Comparison of ENCODE assay signal across 1 cellular context in the genomic region with DNA sequence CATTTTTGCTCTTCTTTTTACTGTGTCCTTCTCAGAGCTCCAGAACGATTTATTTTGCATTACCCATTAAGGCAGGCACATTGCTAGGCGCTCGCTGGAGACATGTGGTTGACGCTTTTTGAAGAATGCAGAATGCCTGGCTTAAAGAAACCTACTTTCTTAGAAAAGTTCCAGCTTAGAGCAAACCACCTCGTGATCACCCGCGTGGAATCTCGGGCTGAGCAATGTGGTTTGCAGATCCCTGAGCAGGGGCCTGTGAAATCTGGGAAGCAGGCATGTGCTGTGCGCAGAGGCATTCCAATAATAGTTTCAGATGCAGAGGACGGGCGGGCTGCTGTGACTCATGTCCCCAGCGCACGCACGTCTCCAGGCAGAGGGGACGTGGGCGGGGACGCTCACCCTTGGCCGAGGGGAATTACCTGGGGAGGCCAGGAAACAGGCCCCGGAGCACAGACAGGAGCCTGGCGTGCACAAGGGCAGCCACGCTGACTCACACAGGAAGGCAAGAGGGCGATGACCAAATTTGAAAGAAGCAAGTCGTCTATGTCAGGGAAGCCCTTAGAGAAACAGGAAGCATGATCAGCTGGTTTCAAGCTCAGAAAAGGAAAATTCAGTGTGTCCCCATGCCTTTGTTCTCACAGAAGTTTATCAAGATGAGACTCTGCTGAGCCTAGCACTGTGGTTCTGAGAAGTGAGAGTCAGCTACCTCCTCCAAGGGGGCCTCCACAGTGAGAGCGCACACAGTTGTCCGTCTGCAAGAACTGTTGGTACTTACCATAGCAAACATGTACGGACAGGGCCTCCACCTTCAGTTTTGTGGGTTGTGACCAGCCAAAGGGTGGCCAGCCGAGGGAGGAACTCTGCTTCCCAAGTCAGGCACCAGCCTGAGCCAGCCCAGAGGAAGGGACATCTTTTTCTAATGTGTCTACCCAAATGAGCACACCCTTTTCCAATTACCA.
A peak's percentile ranks its signal among the peaks of the same experiment; 100 is the strongest.
TF ChIP-seq lines count a peak whose summit lies in the region.

No MANE protein-coding gene starts in this region.

TF ChIP-seq in HepG2, 621 proteins besides CTCF, POLR2A, EP300 and RAD21 (continued from another document and continues in another):
- TF ChIP-seq FOXK1 (CRISPR knock-in tag; IDR thresholded peaks at IDR 0.05; ENCODE audit: borderline replicate concordance, low read depth) (0 out of 2 replicates have a peak, but pooled peaks have one; percentile 19), ZNF138 (CRISPR knock-in tag; IDR thresholded peaks at IDR 0.05; ENCODE audit: low read depth) (no peak), SIN3B (IDR thresholded peaks at IDR 0.05; ENCODE audit: low read length) (no peak), NFYC (CRISPR knock-in tag; IDR thresholded peaks at IDR 0.05) (no peak), ZNF639 (CRISPR knock-in tag; conservative IDR thresholded peaks at IDR 0.05) (no peak), NRL (CRISPR knock-in tag; IDR thresholded peaks at IDR 0.05; ENCODE audit: borderline replicate concordance) (peak; percentile 81), ARHGAP35 (CRISPR knock-in tag; IDR thresholded peaks at IDR 0.05; ENCODE audit: borderline replicate concordance) (no peak), JDP2 (CRISPR knock-in tag; IDR thresholded peaks at IDR 0.05; ENCODE audit: borderline replicate concordance) (no peak), CC2D1A (CRISPR knock-in tag; IDR thresholded peaks at IDR 0.05) (no peak), SIX1 (CRISPR knock-in tag; IDR thresholded peaks at IDR 0.05; ENCODE audit: borderline replicate concordance) (no peak), PHF21A (CRISPR knock-in tag; IDR thresholded peaks at IDR 0.05) (peak; percentile 76), ZBTB20 (CRISPR knock-in tag; IDR thresholded peaks at IDR 0.05; ENCODE audit: borderline replicate concordance, low read depth) (peak; percentile 74; the same call in 1 of the 2 replicates), GLI4 (CRISPR knock-in tag; IDR thresholded peaks at IDR 0.05; ENCODE audit: borderline replicate concordance) (no peak), JUND (CRISPR knock-in tag; IDR thresholded peaks at IDR 0.05) (peak; percentile 56; the same call in 1 of the 2 replicates), ELF3 (CRISPR knock-in tag; IDR thresholded peaks at IDR 0.05) (peak; percentile 25; the same call in 1 of the 2 replicates), ZNF10 (CRISPR knock-in tag; IDR thresholded peaks at IDR 0.05; ENCODE audit: borderline replicate concordance, low read depth) (no peak), FOXK2 (IDR thresholded peaks at IDR 0.05) (no peak), RFXAP (CRISPR knock-in tag; IDR thresholded peaks at IDR 0.05; ENCODE audit: borderline replicate concordance) (no peak), NR1H2 (CRISPR knock-in tag; IDR thresholded peaks at IDR 0.05; ENCODE audit: borderline replicate concordance, low read depth) (no peak), ZSCAN9 (CRISPR knock-in tag; IDR thresholded peaks at IDR 0.05; ENCODE audit: borderline replicate concordance) (no peak; the same call in 1 of the 2 replicates), PLRG1 (conservative IDR thresholded peaks at IDR 0.05) (no peak), SOX5 (CRISPR knock-in tag; IDR thresholded peaks at IDR 0.05; ENCODE audit: borderline replicate concordance) (peak; percentile 58; the same call in 1 of the 2 replicates), MXD3 (CRISPR knock-in tag; IDR thresholded peaks at IDR 0.05) (no peak), NCOA2 (CRISPR knock-in tag; IDR thresholded peaks at IDR 0.05) (peak; percentile 18; the same call in 1 of the 2 replicates), FOXC1 (CRISPR knock-in tag; IDR thresholded peaks at IDR 0.05; ENCODE audit: borderline replicate concordance) (no peak), ZNF563 (CRISPR knock-in tag; IDR thresholded peaks at IDR 0.05) (peak; percentile 66; the same call in 1 of the 2 replicates)
- TF ChIP-seq, protein P1, sequence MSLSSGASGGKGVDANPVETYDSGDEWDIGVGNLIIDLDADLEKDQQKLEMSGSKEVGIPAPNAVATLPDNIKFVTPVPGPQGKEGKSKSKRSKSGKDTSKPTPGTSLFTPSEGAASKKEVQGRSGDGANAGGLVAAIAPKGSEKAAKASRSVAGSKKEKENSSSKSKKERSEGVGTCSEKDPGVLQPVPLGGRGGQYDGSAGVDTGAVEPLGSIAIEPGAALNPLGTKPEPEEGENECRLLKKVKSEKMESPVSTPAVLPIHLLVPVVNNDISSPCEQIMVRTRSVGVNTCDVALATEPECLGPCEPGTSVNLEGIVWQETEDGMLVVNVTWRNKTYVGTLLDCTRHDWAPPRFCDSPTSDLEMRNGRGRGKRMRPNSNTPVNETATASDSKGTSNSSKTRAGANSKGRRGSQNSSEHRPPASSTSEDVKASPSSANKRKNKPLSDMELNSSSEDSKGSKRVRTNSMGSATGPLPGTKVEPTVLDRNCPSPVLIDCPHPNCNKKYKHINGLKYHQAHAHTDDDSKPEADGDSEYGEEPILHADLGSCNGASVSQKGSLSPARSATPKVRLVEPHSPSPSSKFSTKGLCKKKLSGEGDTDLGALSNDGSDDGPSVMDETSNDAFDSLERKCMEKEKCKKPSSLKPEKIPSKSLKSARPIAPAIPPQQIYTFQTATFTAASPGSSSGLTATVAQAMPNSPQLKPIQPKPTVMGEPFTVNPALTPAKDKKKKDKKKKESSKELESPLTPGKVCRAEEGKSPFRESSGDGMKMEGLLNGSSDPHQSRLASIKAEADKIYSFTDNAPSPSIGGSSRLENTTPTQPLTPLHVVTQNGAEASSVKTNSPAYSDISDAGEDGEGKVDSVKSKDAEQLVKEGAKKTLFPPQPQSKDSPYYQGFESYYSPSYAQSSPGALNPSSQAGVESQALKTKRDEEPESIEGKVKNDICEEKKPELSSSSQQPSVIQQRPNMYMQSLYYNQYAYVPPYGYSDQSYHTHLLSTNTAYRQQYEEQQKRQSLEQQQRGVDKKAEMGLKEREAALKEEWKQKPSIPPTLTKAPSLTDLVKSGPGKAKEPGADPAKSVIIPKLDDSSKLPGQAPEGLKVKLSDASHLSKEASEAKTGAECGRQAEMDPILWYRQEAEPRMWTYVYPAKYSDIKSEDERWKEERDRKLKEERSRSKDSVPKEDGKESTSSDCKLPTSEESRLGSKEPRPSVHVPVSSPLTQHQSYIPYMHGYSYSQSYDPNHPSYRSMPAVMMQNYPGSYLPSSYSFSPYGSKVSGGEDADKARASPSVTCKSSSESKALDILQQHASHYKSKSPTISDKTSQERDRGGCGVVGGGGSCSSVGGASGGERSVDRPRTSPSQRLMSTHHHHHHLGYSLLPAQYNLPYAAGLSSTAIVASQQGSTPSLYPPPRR (CRISPR knock-in tag; IDR thresholded peaks at IDR 0.05; ENCODE audit: borderline replicate concordance) = no peak
- TF ChIP-seq, protein P2, sequence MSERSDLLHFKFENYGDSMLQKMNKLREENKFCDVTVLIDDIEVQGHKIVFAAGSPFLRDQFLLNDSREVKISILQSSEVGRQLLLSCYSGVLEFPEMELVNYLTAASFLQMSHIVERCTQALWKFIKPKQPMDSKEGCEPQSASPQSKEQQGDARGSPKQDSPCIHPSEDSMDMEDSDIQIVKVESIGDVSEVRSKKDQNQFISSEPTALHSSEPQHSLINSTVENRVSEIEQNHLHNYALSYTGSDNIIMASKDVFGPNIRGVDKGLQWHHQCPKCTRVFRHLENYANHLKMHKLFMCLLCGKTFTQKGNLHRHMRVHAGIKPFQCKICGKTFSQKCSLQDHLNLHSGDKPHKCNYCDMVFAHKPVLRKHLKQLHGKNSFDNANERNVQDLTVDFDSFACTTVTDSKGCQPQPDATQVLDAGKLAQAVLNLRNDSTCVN (CRISPR knock-in tag; IDR thresholded peaks at IDR 0.05; ENCODE audit: borderline replicate concordance) = no peak
- TF ChIP-seq, protein P3, sequence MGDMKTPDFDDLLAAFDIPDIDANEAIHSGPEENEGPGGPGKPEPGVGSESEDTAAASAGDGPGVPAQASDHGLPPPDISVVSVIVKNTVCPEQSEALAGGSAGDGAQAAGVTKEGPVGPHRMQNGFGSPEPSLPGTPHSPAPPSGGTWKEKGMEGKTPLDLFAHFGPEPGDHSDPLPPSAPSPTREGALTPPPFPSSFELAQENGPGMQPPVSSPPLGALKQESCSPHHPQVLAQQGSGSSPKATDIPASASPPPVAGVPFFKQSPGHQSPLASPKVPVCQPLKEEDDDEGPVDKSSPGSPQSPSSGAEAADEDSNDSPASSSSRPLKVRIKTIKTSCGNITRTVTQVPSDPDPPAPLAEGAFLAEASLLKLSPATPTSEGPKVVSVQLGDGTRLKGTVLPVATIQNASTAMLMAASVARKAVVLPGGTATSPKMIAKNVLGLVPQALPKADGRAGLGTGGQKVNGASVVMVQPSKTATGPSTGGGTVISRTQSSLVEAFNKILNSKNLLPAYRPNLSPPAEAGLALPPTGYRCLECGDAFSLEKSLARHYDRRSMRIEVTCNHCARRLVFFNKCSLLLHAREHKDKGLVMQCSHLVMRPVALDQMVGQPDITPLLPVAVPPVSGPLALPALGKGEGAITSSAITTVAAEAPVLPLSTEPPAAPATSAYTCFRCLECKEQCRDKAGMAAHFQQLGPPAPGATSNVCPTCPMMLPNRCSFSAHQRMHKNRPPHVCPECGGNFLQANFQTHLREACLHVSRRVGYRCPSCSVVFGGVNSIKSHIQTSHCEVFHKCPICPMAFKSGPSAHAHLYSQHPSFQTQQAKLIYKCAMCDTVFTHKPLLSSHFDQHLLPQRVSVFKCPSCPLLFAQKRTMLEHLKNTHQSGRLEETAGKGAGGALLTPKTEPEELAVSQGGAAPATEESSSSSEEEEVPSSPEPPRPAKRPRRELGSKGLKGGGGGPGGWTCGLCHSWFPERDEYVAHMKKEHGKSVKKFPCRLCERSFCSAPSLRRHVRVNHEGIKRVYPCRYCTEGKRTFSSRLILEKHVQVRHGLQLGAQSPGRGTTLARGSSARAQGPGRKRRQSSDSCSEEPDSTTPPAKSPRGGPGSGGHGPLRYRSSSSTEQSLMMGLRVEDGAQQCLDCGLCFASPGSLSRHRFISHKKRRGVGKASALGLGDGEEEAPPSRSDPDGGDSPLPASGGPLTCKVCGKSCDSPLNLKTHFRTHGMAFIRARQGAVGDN (CRISPR knock-in tag; IDR thresholded peaks at IDR 0.05) = peak; percentile 95
- TF ChIP-seq, protein P4, sequence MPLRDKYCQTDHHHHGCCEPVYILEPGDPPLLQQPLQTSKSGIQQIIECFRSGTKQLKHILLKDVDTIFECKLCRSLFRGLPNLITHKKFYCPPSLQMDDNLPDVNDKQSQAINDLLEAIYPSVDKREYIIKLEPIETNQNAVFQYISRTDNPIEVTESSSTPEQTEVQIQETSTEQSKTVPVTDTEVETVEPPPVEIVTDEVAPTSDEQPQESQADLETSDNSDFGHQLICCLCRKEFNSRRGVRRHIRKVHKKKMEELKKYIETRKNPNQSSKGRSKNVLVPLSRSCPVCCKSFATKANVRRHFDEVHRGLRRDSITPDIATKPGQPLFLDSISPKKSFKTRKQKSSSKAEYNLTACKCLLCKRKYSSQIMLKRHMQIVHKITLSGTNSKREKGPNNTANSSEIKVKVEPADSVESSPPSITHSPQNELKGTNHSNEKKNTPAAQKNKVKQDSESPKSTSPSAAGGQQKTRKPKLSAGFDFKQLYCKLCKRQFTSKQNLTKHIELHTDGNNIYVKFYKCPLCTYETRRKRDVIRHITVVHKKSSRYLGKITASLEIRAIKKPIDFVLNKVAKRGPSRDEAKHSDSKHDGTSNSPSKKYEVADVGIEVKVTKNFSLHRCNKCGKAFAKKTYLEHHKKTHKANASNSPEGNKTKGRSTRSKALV (CRISPR knock-in tag; IDR thresholded peaks at IDR 0.05) = peak; percentile 77; the same call in 1 of the 2 replicates
- TF ChIP-seq, protein P5, sequence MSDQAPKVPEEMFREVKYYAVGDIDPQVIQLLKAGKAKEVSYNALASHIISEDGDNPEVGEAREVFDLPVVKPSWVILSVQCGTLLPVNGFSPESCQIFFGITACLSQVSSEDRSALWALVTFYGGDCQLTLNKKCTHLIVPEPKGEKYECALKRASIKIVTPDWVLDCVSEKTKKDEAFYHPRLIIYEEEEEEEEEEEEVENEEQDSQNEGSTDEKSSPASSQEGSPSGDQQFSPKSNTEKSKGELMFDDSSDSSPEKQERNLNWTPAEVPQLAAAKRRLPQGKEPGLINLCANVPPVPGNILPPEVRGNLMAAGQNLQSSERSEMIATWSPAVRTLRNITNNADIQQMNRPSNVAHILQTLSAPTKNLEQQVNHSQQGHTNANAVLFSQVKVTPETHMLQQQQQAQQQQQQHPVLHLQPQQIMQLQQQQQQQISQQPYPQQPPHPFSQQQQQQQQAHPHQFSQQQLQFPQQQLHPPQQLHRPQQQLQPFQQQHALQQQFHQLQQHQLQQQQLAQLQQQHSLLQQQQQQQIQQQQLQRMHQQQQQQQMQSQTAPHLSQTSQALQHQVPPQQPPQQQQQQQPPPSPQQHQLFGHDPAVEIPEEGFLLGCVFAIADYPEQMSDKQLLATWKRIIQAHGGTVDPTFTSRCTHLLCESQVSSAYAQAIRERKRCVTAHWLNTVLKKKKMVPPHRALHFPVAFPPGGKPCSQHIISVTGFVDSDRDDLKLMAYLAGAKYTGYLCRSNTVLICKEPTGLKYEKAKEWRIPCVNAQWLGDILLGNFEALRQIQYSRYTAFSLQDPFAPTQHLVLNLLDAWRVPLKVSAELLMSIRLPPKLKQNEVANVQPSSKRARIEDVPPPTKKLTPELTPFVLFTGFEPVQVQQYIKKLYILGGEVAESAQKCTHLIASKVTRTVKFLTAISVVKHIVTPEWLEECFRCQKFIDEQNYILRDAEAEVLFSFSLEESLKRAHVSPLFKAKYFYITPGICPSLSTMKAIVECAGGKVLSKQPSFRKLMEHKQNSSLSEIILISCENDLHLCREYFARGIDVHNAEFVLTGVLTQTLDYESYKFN (CRISPR knock-in tag; conservative IDR thresholded peaks at IDR 0.05) = peak; percentile 49; the same call in 1 of the 2 replicates
- TF ChIP-seq, protein P6, sequence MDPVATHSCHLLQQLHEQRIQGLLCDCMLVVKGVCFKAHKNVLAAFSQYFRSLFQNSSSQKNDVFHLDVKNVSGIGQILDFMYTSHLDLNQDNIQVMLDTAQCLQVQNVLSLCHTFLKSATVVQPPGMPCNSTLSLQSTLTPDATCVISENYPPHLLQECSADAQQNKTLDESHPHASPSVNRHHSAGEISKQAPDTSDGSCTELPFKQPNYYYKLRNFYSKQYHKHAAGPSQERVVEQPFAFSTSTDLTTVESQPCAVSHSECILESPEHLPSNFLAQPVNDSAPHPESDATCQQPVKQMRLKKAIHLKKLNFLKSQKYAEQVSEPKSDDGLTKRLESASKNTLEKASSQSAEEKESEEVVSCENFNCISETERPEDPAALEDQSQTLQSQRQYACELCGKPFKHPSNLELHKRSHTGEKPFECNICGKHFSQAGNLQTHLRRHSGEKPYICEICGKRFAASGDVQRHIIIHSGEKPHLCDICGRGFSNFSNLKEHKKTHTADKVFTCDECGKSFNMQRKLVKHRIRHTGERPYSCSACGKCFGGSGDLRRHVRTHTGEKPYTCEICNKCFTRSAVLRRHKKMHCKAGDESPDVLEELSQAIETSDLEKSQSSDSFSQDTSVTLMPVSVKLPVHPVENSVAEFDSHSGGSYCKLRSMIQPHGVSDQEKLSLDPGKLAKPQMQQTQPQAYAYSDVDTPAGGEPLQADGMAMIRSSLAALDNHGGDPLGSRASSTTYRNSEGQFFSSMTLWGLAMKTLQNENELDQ (CRISPR knock-in tag; IDR thresholded peaks at IDR 0.05; ENCODE audit: borderline replicate concordance) = no peak
